In the genomic region with DNA sequence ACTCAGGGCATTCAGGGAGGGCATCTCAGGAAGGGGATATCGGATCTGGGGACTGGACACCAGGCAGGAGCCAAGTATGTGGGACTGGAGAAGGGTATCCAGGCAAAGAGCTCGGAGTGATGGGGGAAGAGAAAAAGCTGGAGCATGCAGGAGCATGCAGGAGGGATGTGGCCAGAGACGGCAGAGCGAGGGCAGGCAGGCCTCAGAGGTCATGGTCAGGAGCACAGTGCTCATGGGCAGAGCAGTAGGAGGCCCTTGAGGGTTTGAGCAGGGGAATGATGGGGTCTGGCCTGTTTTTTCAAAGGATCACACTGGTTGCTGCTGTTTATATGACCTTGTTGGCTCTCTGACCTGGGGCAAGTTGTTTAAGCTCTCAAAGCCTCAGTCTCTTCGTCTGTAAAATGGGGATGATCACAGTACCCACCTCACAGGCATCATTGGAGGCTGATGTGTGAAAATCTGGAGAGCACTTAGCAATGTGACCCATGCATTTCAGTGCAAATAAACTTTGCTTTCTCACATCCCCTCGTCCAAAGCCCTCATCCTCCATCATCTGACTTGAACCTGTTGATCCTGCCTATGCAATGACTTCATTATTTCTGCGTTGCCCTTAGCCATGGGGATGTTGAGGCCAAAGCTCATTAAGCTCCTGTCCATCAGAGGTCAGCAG, we compare ENCODE assay signal across 21 cellular contexts.
"Had no signal": no experiment of that assay in that cellular context is flagged by ENCODE, and none has a peak within 500 bp of the region (broad histone marks: within the 10 kb centered on the region; RNA-seq: fewer than 3 reads in every experiment).

No MANE protein-coding gene starts in this region.

- ATAC-seq: activated CD4-positive, alpha-beta T cell treated with anti-CD3 and anti-CD28 coated beads for 36 hours; activated T-cell treated with anti-CD3 and anti-CD28 coated beads, Interleukin-2, amount 50 U/mL, for 4 hours; lower lobe of right lung; natural killer cell; WTC11 had no signal

- H3K36me3 Mint-ChIP-seq: activated naive CD4-positive, alpha-beta T cell treated with anti-CD3 and anti-CD28 coated beads, Interleukin-2, amount 50 U/mL, for 24 hours; natural killer cell; WTC11 had no signal

- H3K4me3 ChIP-seq: adrenal gland, breast epithelium, lower lobe of right lung, tibial artery had no signal

- H3K4me3 Mint-ChIP-seq: activated CD4-positive, alpha-beta memory T cell treated with anti-CD3 and anti-CD28 coated beads, Interleukin-2, amount 10 ng/mL, durations not matched to agents 7 days and 5 days; activated CD4-positive, alpha-beta T cell treated with anti-CD3 and anti-CD28 coated beads for 36 hours; activated naive CD4-positive, alpha-beta T cell treated with anti-CD3 and anti-CD28 coated beads, Interleukin-2, amount 50 U/mL, for 24 hours; activated T-cell treated with anti-CD3 and anti-CD28 coated beads, Interleukin-2, amount 50 U/mL, for 4 hours; dendritic cell treated with granulocyte-macrophage colony-stimulating factor and Interleukin-4, amounts not matched to agents 40 ng/mL and 50 ng/mL, for 4 days; natural killer cell; T-helper 2 cell treated with Interferon-gamma antibody and Interleukin-4, amounts not matched to agents 5 μg/mL and 100 μg/mL, for 36 hours; WTC11 had no signal

- H3K4me1 Mint-ChIP-seq: activated CD4-positive, alpha-beta memory T cell treated with anti-CD3 and anti-CD28 coated beads, Interleukin-2, amount 10 ng/mL, durations not matched to agents 7 days and 5 days; activated CD4-positive, alpha-beta T cell treated with anti-CD3 and anti-CD28 coated beads for 36 hours; activated naive CD4-positive, alpha-beta T cell treated with anti-CD3 and anti-CD28 coated beads, Interleukin-2, amount 50 U/mL, for 24 hours; natural killer cell had no signal

- H3K9me3 Mint-ChIP-seq: activated CD4-positive, alpha-beta memory T cell treated with anti-CD3 and anti-CD28 coated beads, Interleukin-2, amount 10 ng/mL, durations not matched to agents 7 days and 5 days; activated T-cell treated with anti-CD3 and anti-CD28 coated beads, Interleukin-2, amount 50 U/mL, for 4 hours; dendritic cell treated with granulocyte-macrophage colony-stimulating factor and Interleukin-4, amounts not matched to agents 40 ng/mL and 50 ng/mL, for 4 days; natural killer cell; T-helper 2 cell treated with Interferon-gamma antibody and Interleukin-4, amounts not matched to agents 5 μg/mL and 100 μg/mL, for 36 hours had no signal

- DNase-seq: activated CD4-positive, alpha-beta memory T cell treated with anti-CD3 and anti-CD28 coated beads, Interleukin-2, amount 10 ng/mL, durations not matched to agents 7 days and 5 days; activated CD4-positive, alpha-beta T cell treated with anti-CD3 and anti-CD28 coated beads for 36 hours; activated T-cell treated with anti-CD3 and anti-CD28 coated beads, Interleukin-2, amount 50 U/mL, for 4 hours; effector memory CD4-positive, alpha-beta T cell; foreskin fibroblast; lower lobe of right lung; natural killer cell; stimulated activated CD4-positive, alpha-beta T cell treated with anti-CD3 and anti-CD28 coated beads, Interleukin-12 subunit alpha, Interleukin-12 subunit beta, amount 100 ng/mL, for 4 hours; stimulated activated CD4-positive, alpha-beta T cell treated with anti-CD3 and anti-CD28 coated beads, Interleukin-1b, Interleukin-23, amount 100 ng/mL, for 48 hours; stimulated activated naive CD4-positive, alpha-beta T cell treated with Interleukin-2 at 50 U/mL for 16 hours had no signal

- H3K36me3 ChIP-seq: adrenal gland, breast epithelium, lower lobe of right lung, tibial artery had no signal

- H3K4me1 ChIP-seq: adrenal gland, breast epithelium, lower lobe of right lung, tibial artery had no signal

- H3K27me3 ChIP-seq: adrenal gland, breast epithelium had no signal

- FAIRE-seq: astrocyte, islet of Langerhans, TTC549, urothelium cell line had no signal

- H3K27ac Mint-ChIP-seq: activated CD4-positive, alpha-beta memory T cell treated with anti-CD3 and anti-CD28 coated beads, Interleukin-2, amount 10 ng/mL, durations not matched to agents 7 days and 5 days; activated CD4-positive, alpha-beta T cell treated with anti-CD3 and anti-CD28 coated beads for 36 hours; activated naive CD4-positive, alpha-beta T cell treated with anti-CD3 and anti-CD28 coated beads, Interleukin-2, amount 50 U/mL, for 24 hours; dendritic cell treated with granulocyte-macrophage colony-stimulating factor and Interleukin-4, amounts not matched to agents 40 ng/mL and 50 ng/mL, for 4 days; natural killer cell; T-helper 2 cell treated with Interferon-gamma antibody and Interleukin-4, amounts not matched to agents 5 μg/mL and 100 μg/mL, for 36 hours; WTC11 had no signal

- H3K9me3 ChIP-seq: adrenal gland, breast epithelium, lower lobe of right lung, tibial artery had no signal

- H3K27me3 Mint-ChIP-seq: activated CD4-positive, alpha-beta memory T cell treated with anti-CD3 and anti-CD28 coated beads, Interleukin-2, amount 10 ng/mL, durations not matched to agents 7 days and 5 days had no signal

- H3K27ac ChIP-seq: adrenal gland, breast epithelium, lower lobe of right lung, tibial artery had no signal
